In genomic region chr3:45706133-45706808, GRCh38 we compare ENCODE assay signal across 20 cellular contexts. TPM values are rescaled to one million over a fixed set of nuclear protein-coding genes. Genes with fewer than 3 reads are reported as not detected.
A peak's percentile ranks its signal among the peaks of the same experiment; 100 is the strongest.
DNase-seq lines count a peak whose midpoint lies in the region; ATAC-seq, FAIRE-seq and TF ChIP-seq lines count a peak whose summit lies in the region.
"Had no signal": no experiment of that assay in that cellular context is flagged by ENCODE, and none has a peak within 500 bp of the region (broad histone marks: within the 10 kb centered on the region; RNA-seq: fewer than 3 reads in every experiment).

No MANE protein-coding gene starts in this region.

- H3K4me2 ChIP-seq in HepG2 (ENCODE audit: low read depth, low read length) (no peak overlapping the region), Karpas-422 (ENCODE audit: low read depth, low read length, poor library complexity, severe bottlenecking) (peak overlapping the region; percentile 9), endothelial cell of umbilical vein (ENCODE audit: insufficient read depth, low read length) (no peak overlapping the region)
- H3K4me2 ChIP-seq: GM23338, PC-9 had no signal

- peaks cover 54% of the 10 kb centered on the region for H3K4me1 Mint-ChIP-seq in stimulated activated naive CD8-positive, alpha-beta T cell treated with anti-CD3 and anti-CD28 coated beads, Interleukin-15, Interleukin-2, amounts not matched to agents 100 ng/mL and 50 ng/mL, for 24 hours (ENCODE audit: low read depth)

- peaks cover 6 to 48% of the 10 kb centered on the region in 2 experiments for H3K36me3 ChIP-seq in HepG2 (replicated peaks in 1 of 2; ENCODE audit: control insufficient read depth in 1 of 2, insufficient read depth in 2 of 2, low read length in 2 of 2)
- peaks cover 0 to 43% (median 3%) of the 10 kb centered on the region in 4 donors for H3K36me3 ChIP-seq in right lobe of liver
- H3K36me3 ChIP-seq in Karpas-422 (ENCODE audit: insufficient read depth, low read length) = peaks cover 48% of the 10 kb centered on the region
- H3K36me3 ChIP-seq in endothelial cell of umbilical vein (ENCODE audit: control insufficient read depth in 2 of 2, extremely low read depth in 1 of 2, insufficient read depth in 2 of 2, low read length in 2 of 2) = peaks cover 8 to 14% of the 10 kb centered on the region in 2 experiments

- FAIRE-seq in HepG2 (lab: Jason Lieb, UNC) = no peak
- FAIRE-seq in endothelial cell of umbilical vein (lab: Jason Lieb, UNC) = no peak

- H3K27me3 Mint-ChIP-seq in stimulated activated naive CD8-positive, alpha-beta T cell treated with anti-CD3 and anti-CD28 coated beads, Interleukin-15, Interleukin-2, amounts not matched to agents 100 ng/mL and 50 ng/mL, for 24 hours = no peaks in the 10 kb centered on the region

- 100% methylated on average over 1 of the region's 1 CpG for WGBS in HepG2 (ENCODE audit: low lambda C conversion rate)
- WGBS in right lobe of liver (ENCODE audit: insufficient coverage, low coverage, low lambda C conversion rate, missing lambda C conversion rate) = 50% methylated on average over 1 of the region's 1 CpG

- no peaks in the 10 kb centered on the region for H3K9me3 ChIP-seq in HepG2 (ENCODE audit: low read length)
- H3K9me3 ChIP-seq in right lobe of liver = no peaks in the 10 kb centered on the region
- no peaks in the 10 kb centered on the region for H3K9me3 ChIP-seq in Karpas-422 (ENCODE audit: low read length)
- no peaks in the 10 kb centered on the region for H3K9me3 ChIP-seq in endothelial cell of umbilical vein (replicated peaks; ENCODE audit: control insufficient read depth, insufficient read depth, low read length)
- H3K9me3 ChIP-seq: ascending aorta had no signal

- no peaks in the 10 kb centered on the region for H3K9me2 ChIP-seq in Karpas-422 (replicated peaks; ENCODE audit: insufficient read depth, low read length)

- H4K20me1 ChIP-seq in HepG2 (ENCODE audit: insufficient read depth, low read length) = no peaks in the 10 kb centered on the region
- H4K20me1 ChIP-seq in Karpas-422 (ENCODE audit: insufficient read depth, low read depth, low read length) = no peaks in the 10 kb centered on the region
- H4K20me1 ChIP-seq in endothelial cell of umbilical vein (replicated peaks; ENCODE audit: control insufficient read depth, extremely low read depth, insufficient read depth, low read length) = peaks cover 2% of the 10 kb centered on the region

- H3K79me2 ChIP-seq in HepG2 (ENCODE audit: insufficient read depth, low read length) (peaks cover 16% of the 10 kb centered on the region), Karpas-422 (ENCODE audit: low read length) (peaks cover 73% of the 10 kb centered on the region), endothelial cell of umbilical vein (ENCODE audit: control insufficient read depth, insufficient read depth, low read length) (peaks cover 25% of the 10 kb centered on the region)

- H3K4me3 ChIP-seq in HepG2 (replicated peaks in 1 of 3; ENCODE audit: insufficient read depth in 1 of 3, low read depth in 2 of 3, low read length in 3 of 3) (no peak overlapping the region), right lobe of liver (no peak overlapping the region), Karpas-422 (ENCODE audit: low read length) (no peak overlapping the region), endothelial cell of umbilical vein (replicated peaks in 1 of 3; ENCODE audit: insufficient read depth in 1 of 3, low read depth in 1 of 3, low read length in 3 of 3) (no peak overlapping the region)
- H3K4me3 ChIP-seq: ascending aorta, GM23338, PC-9, skin epidermis had no signal

- no peaks in the 10 kb centered on the region for H3K27me3 ChIP-seq in HepG2 (ENCODE audit: control insufficient read depth in 1 of 2, insufficient read depth in 2 of 2, low read length in 2 of 2)
- H3K27me3 ChIP-seq in right lobe of liver = no peaks in the 10 kb centered on the region
- H3K27me3 ChIP-seq in Karpas-422 (ENCODE audit: low read length) = no peaks in the 10 kb centered on the region
- H3K27me3 ChIP-seq in endothelial cell of umbilical vein (ENCODE audit: control insufficient read depth in 2 of 2, insufficient read depth in 2 of 2, low read length in 2 of 2) = no peaks in the 10 kb centered on the region
- H3K27me3 ChIP-seq: ascending aorta had no signal

- TF ChIP-seq CTCF in HepG2 (CRISPR knock-in tag; IDR thresholded peaks at IDR 0.05) (no peak), right lobe of liver (IDR thresholded peaks at IDR 0.05) (no peak), endothelial cell of umbilical vein (IDR thresholded peaks at IDR 0.05; ENCODE audit: extremely low read depth in 1 of 2, insufficient read depth in 1 of 2, low read depth in 1 of 2, low read length in 2 of 2) (no peak)

- ATAC-seq in HepG2 = no peak
- ATAC-seq in right lobe of liver = no peak
- ATAC-seq: GM23338 had no signal

- no peaks in the 10 kb centered on the region for H3K4me1 ChIP-seq in HepG2 (ENCODE audit: insufficient read depth, low read length)
- H3K4me1 ChIP-seq in right lobe of liver = no peaks in the 10 kb centered on the region
- peaks cover 32% of the 10 kb centered on the region for H3K4me1 ChIP-seq in Karpas-422 (ENCODE audit: low read length)
- no peaks in the 10 kb centered on the region for H3K4me1 ChIP-seq in endothelial cell of umbilical vein (ENCODE audit: control insufficient read depth, extremely low read depth, insufficient read depth, low read length)
- H3K4me1 ChIP-seq: ascending aorta, parathyroid adenoma had no signal

- peaks cover 68% of the 10 kb centered on the region for H3K36me3 Mint-ChIP-seq in stimulated activated naive CD8-positive, alpha-beta T cell treated with anti-CD3 and anti-CD28 coated beads, Interleukin-15, Interleukin-2, amounts not matched to agents 100 ng/mL and 50 ng/mL, for 24 hours (ENCODE audit: low read depth)

- no peak overlapping the region for H3K9ac ChIP-seq in HepG2 (ENCODE audit: insufficient read depth, low read depth, low read length)
- 0 out of 2 replicates have a peak overlapping the region, but pooled peaks have one; percentile 10 for H3K9ac ChIP-seq in Karpas-422 (ENCODE audit: low read length)
- no peak overlapping the region for H3K9ac ChIP-seq in endothelial cell of umbilical vein (replicated peaks; ENCODE audit: extremely low read depth, insufficient read depth, low read length)
- H3K9ac ChIP-seq: parathyroid adenoma had no signal

- no peak for TF ChIP-seq RAD21 in HepG2 (CRISPR knock-in tag; IDR thresholded peaks at IDR 0.05)

- in situ Hi-C loops in HepG2 (cut with HindIII; ENCODE audit: extremely low pct_ligation_motif_present, low pct_unique_long_range_greater_than_20kb) = no loop called here

- CTCF ChIA-PET in HepG2 (lab: Yijun Ruan, JAX; ENCODE audit: low intra/inter-chr PET ratio, low total read pairs) = no interaction called here
- CTCF ChIA-PET in endothelial cell of umbilical vein (lab: Charles Lee) = interaction anchor here (1.3 kb wide), 1 partner anchor 47 kb away, joined by 4 read pairs; no protein-coding TSS in a partner anchor

- intact Hi-C loops in HepG2 (cut with micrococcal nuclease; ENCODE audit: unreplicated experiment) (no loop called here), right lobe of liver (cut with DNase I) (no loop called here), endothelial cell of umbilical vein (cut with micrococcal nuclease) (no loop called here)

- dilution Hi-C loops in endothelial cell of umbilical vein (cut with MboI; ENCODE audit: extremely low pct_ligation_motif_present, low sequenced_read_pairs) = no loop called here

- POLR2A ChIA-PET in HepG2 (lab: Yijun Ruan, JAX) (no interaction called here), endothelial cell of umbilical vein (lab: Charles Lee) (no interaction called here)

- H3K4me3 Mint-ChIP-seq in stimulated activated naive CD8-positive, alpha-beta T cell treated with anti-CD3 and anti-CD28 coated beads, Interleukin-15, Interleukin-2, amounts not matched to agents 100 ng/mL and 50 ng/mL, for 24 hours = no peak overlapping the region
- H3K4me3 Mint-ChIP-seq: endodermal cell, GM23338 had no signal

- H3K27ac Mint-ChIP-seq in stimulated activated naive CD8-positive, alpha-beta T cell treated with anti-CD3 and anti-CD28 coated beads, Interleukin-15, Interleukin-2, amounts not matched to agents 100 ng/mL and 50 ng/mL, for 24 hours = peak overlapping the region; percentile 81
- H3K27ac Mint-ChIP-seq: endodermal cell, GM23338 had no signal

- TF ChIP-seq POLR2A in HepG2 (IDR thresholded peaks at IDR 0.05; ENCODE audit: insufficient read depth in 1 of 2, low read depth in 2 of 2, low read length in 2 of 2) (no peak), right lobe of liver (IDR thresholded peaks at IDR 0.05) (no peak), endothelial cell of umbilical vein (IDR thresholded peaks at IDR 0.05; ENCODE audit: low read depth, low read length) (no peak)

- no peak overlapping the region for H3K27ac ChIP-seq in HepG2 (ENCODE audit: extremely low read length, insufficient read depth, low read length)
- H3K27ac ChIP-seq in right lobe of liver = no peak overlapping the region
- H3K27ac ChIP-seq in Karpas-422 (ENCODE audit: low read length) = peak overlapping the region; percentile 26
- no peak overlapping the region for H3K27ac ChIP-seq in endothelial cell of umbilical vein (ENCODE audit: insufficient read depth, low read depth, low read length)
- H3K27ac ChIP-seq: ascending aorta, parathyroid adenoma, PC-9, skin epidermis had no signal

- TF ChIP-seq EP300 in HepG2 (IDR thresholded peaks at IDR 0.05; ENCODE audit: low read depth in 2 of 2, low read length in 2 of 2) (no peak), HepG2 (CRISPR knock-in tag; IDR thresholded peaks at IDR 0.05; ENCODE audit: borderline replicate concordance) (no peak)

- DNase-seq in HepG2 (ENCODE audit: low spot score) = no peak
- DNase-seq in right lobe of liver = no peak
- peak; percentile 43 for DNase-seq in Karpas-422
- DNase-seq in endothelial cell of umbilical vein (ENCODE audit: low read depth, low spot score) = no peak
- no peak for DNase-seq in DMS53 (lab: John Stamatoyannopoulos, UW)
- no peak for DNase-seq in mucosa of gallbladder (ENCODE audit: low spot score)
- no peak for DNase-seq in stimulated activated CD4-positive, alpha-beta T cell treated with anti-CD3 and anti-CD28 coated beads, Interleukin-4, amount 100 ng/mL, for 4 hours
- DNase-seq: activated CD4-positive, alpha-beta T cell treated with anti-CD3 and anti-CD28 coated beads for 48 hours; endodermal cell; NCI-H1105; NCI-H2171; NCI-H774; PC-9; stimulated activated CD4-positive, alpha-beta T cell treated with anti-CD3 and anti-CD28 coated beads, Interleukin-4, amount 100 ng/mL, for 1 hour; T1000 had no signal

- H3K9me3 Mint-ChIP-seq in stimulated activated naive CD8-positive, alpha-beta T cell treated with anti-CD3 and anti-CD28 coated beads, Interleukin-15, Interleukin-2, amounts not matched to agents 100 ng/mL and 50 ng/mL, for 24 hours = no peaks in the 10 kb centered on the region
- H3K9me3 Mint-ChIP-seq: endodermal cell, GM23338 had no signal

- BruUV-seq in HepG2 (replicated peaks; lab: Mats Ljungman, UMichigan) (TSS peak; percentile 20), endothelial cell of umbilical vein (replicated peaks; lab: Mats Ljungman, UMichigan) (TSS peak; percentile 5)

- H2AFZ ChIP-seq in HepG2 (ENCODE audit: low read length) = no peak overlapping the region
- H2AFZ ChIP-seq in Karpas-422 (ENCODE audit: low read length) = no peak overlapping the region
- H2AFZ ChIP-seq in endothelial cell of umbilical vein (ENCODE audit: low read depth, low read length) = no peak overlapping the region
- H2AFZ ChIP-seq: GM23338, parathyroid adenoma, PC-9 had no signal

- H3K9me1 ChIP-seq in endothelial cell of umbilical vein (replicated peaks; ENCODE audit: control insufficient read depth, extremely low read depth, insufficient read depth, low read length) = no peaks in the 10 kb centered on the region

RNA-seq across cellular contexts. Expression of gene SACM1L, which starts 17.1 kb away (rescaled TPM):
- total RNA-seq in HepG2 (2016; rRNA removed; fragmentation: Illumina TruSeq; extraction: Trizol) (27.8 and 37.4 TPM in 2 replicates), right lobe of liver (10 to 100 TPM; 16.8 to 23.9 (median 21.5) TPM), endothelial cell of umbilical vein (35.4 and 39.9 TPM in 2 replicates), mucosa of gallbladder (51.8 TPM)
- 4.8 and 5.9 TPM in 2 replicates for total RNA-seq in HepG2 (2016; cell fraction: cytosol; rRNA removed; fragmentation: Illumina TruSeq; extraction: Trizol; ENCODE audit: low read depth)
- total RNA-seq in HepG2 (2016; cell fraction: insoluble cytoplasmic fraction; rRNA removed; fragmentation: Illumina TruSeq; extraction: Trizol) = 27.1 and 39.1 TPM in 2 replicates
- 9.6 and 11.6 TPM in 2 replicates for total RNA-seq in HepG2 (2016; cell fraction: membrane; rRNA removed; fragmentation: Illumina TruSeq; extraction: Trizol)
- total RNA-seq in HepG2 (2016; cell fraction: nucleus; rRNA removed; fragmentation: Illumina TruSeq; extraction: Trizol) = 42.5 and 44.3 TPM in 2 replicates
- polyA plus RNA-seq in HepG2 (2011; rRNA removed) (12.0 and 15.1 TPM in 2 replicates), endothelial cell of umbilical vein (9.1 and 11.9 TPM in 2 replicates)
- polyA plus RNA-seq in HepG2 (2011; cell fraction: cytosol; rRNA removed) = 3.8 and 6.6 TPM in 2 replicates
- polyA plus RNA-seq in HepG2 (2011; cell fraction: nucleus; rRNA removed) = 12.4 and 14.3 TPM in 2 replicates
- 16.5 and 20.6 TPM in 2 replicates for polyA plus RNA-seq in HepG2 (2012)
- 1.5 and 1.7 TPM in 2 replicates for polyA plus RNA-seq in HepG2 (2016; cell fraction: cytosol; fragmentation: Illumina TruSeq; extraction: Trizol; ENCODE audit: low read depth)
- polyA plus RNA-seq in HepG2 (2016; cell fraction: insoluble cytoplasmic fraction; fragmentation: Illumina TruSeq; extraction: Trizol; ENCODE audit: low read depth) = 32.9 and 37.8 TPM in 2 replicates
- 4.5 and 5.1 TPM in 2 replicates for polyA plus RNA-seq in HepG2 (2016; cell fraction: membrane; fragmentation: Illumina TruSeq; extraction: Trizol; ENCODE audit: low read depth)
- 52.6 and 65.8 TPM in 2 replicates for polyA plus RNA-seq in HepG2 (2016; cell fraction: nucleus; fragmentation: Illumina TruSeq; extraction: Trizol; ENCODE audit: insufficient read depth, low read depth)
- 11.2 and 34.4 TPM in 2 replicates for polyA minus RNA-seq in HepG2 (2011; rRNA and poly(A)+ RNA removed; ENCODE audit: low replicate concordance)
- 13.3 and 19.4 TPM in 2 replicates for polyA minus RNA-seq in HepG2 (2011; cell fraction: cytosol; rRNA and poly(A)+ RNA removed)
- polyA minus RNA-seq in HepG2 (2011; cell fraction: nucleus; rRNA and poly(A)+ RNA removed) = 57.6 and 62.6 TPM in 2 replicates
- total RNA-seq in Karpas-422 (2014; rRNA removed; shearing (Covaris generic); ENCODE audit: low replicate concordance) = 41.9 and 61.8 TPM in 2 replicates
- 7.3 and 8.1 TPM in 2 replicates for polyA plus RNA-seq in endothelial cell of umbilical vein (2011; cell fraction: cytosol; rRNA removed)
- 46.6 and 57.5 TPM in 2 replicates for polyA plus RNA-seq in endothelial cell of umbilical vein (2011; cell fraction: nucleus; rRNA removed)
- polyA plus RNA-seq in endothelial cell of umbilical vein (2012) = 23.9 and 24.6 TPM in 2 replicates
- 39.4 and 43.0 TPM in 2 replicates for polyA minus RNA-seq in endothelial cell of umbilical vein
- 24.6 TPM for polyA minus RNA-seq in endothelial cell of umbilical vein (2011; cell fraction: cytosol; rRNA and poly(A)+ RNA removed)
- polyA minus RNA-seq in endothelial cell of umbilical vein (2011; cell fraction: nucleus; rRNA and poly(A)+ RNA removed) = 53.3 and 80.0 TPM in 2 replicates
